1 cellular context compared by ENCODE assay signal in the genomic region with DNA sequence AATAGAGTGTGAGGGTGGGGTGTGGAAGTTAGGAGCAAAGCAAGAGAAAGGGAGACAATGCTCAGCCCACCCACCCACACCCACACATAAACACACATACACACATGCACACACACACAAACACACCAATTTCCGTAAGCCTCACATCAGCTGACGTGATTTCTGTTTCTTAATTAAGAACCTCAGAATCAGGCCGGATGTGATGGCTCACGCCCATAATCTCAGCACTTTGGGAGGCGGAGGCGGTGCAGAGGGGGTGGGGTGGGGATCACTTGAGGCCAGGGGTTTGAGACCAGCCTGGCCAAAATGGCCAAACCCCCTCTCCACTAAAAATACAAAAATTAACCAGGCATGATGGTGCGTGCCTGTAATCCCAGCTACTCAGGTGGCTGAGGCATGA.
TF ChIP-seq lines count a peak whose summit lies in the region.

No MANE protein-coding gene starts in this region.

TF ChIP-seq in GM23338, 12 proteins besides CTCF, POLR2A, EP300 and RAD21 (continued from another document):
- TF ChIP-seq ZNF462 (CRISPR knock-in tag; IDR thresholded peaks at IDR 0.05) (no peak), ETS1 (IDR thresholded peaks at IDR 0.05) (no peak), STAT1 (IDR thresholded peaks at IDR 0.05; ENCODE audit: unreplicated experiment) (no peak), ZNF331 (CRISPR knock-in tag; IDR thresholded peaks at IDR 0.05; ENCODE audit: low read depth) (no peak), ZNF114 (CRISPR knock-in tag; IDR thresholded peaks at IDR 0.05) (no peak), JUNB (IDR thresholded peaks at IDR 0.05; ENCODE audit: unreplicated experiment) (no peak)
